Comparison of ENCODE assay signal across 8 cellular contexts in the genomic region with DNA sequence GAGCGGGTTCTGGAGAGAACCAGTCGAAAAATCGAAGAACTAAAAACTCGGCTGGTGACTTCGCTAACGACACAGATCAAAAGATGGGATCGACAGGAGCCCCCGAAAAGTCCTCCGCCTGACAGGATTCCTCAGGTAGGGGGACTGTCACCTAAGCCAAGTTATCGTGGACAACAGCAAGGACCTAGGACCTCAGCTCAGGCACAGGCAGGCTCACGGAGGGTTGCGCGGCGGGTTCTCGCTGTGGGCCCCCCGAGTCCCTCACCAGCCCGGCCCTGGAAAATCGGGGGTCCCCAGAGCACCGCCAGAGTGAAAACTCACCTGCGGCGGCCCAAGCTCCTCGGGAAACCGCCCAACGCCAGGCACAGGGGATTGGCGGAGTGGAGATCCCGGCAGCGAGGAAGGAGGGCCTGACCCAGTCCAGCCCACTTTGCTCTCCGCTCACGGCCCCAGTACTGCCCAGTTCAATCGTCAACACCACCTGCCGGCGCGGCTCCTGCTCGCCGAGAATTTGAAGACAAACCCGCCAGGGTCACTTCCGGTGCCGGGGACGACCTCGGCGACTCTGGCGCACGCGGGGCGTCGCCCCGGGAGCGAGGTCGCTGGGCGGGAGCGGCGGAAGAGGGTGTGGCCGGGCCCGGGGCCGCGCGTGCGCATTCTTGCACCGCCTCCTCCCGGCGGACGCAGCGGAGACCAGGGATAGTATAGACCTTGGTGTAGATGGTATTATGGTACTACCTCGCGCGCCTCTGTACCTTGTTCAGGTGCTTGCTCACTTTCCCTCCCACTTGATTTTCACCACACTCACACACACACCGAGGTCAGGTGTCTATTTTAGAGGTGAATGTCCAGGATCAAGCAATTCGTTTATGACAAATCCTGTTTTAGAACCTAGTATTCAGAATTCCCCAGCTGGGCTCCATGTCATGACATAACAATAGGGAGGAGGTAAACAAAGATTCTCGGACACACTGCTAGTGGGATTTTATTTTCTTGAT. TPM values are rescaled to one million over a fixed set of nuclear protein-coding genes. Genes with fewer than 3 reads are reported as not detected.
DNase-seq lines count a peak whose midpoint lies in the region; ATAC-seq and TF ChIP-seq lines count a peak whose summit lies in the region.

A gene (minus strand): TSS at position 567 of the 998 bp plus-strand sequence. CDS start 10,167 bp downstream, outside the sequence.

- H3K4me3 ChIP-seq in IMR-90 (ENCODE audit: insufficient read depth, low read depth, low read length): peak within 1 kb of the TSS; percentile 90
- peak within 1 kb of the TSS; percentile 84 for H3K4me3 ChIP-seq in OCI-LY7 (ENCODE audit: low read depth, low read length, poor library complexity, severe bottlenecking)
- peak within 1 kb of the TSS; percentile 77 for H3K4me3 ChIP-seq in mucosa of descending colon

- ATAC-seq in GM21529 (IDR thresholded peaks at IDR 0.05; ENCODE audit: unreplicated experiment): peak; percentile 90
- peak; percentile 97 for ATAC-seq in IMR-90 (ENCODE audit: low read depth)
- ATAC-seq in mucosa of descending colon: peak; percentile 99

- H2BK120ac ChIP-seq in IMR-90 (ENCODE audit: low read depth, low read length): peak within 1 kb of the TSS; percentile 61; the same call in 1 of the 2 replicates

- H3K4me1 ChIP-seq in IMR-90 (ENCODE audit: control insufficient read depth, insufficient read depth, low read length) (no peaks in the 10 kb centered on the region), OCI-LY7 (ENCODE audit: insufficient read depth, low read length, poor library complexity, severe bottlenecking) (peaks cover 58% of the 10 kb centered on the region), mucosa of descending colon (ENCODE audit: low read depth) (no peaks in the 10 kb centered on the region)

- 0 out of 2 replicates have a peak, but pooled peaks cover 3% of the 10 kb centered on the region for H3K9me1 ChIP-seq in IMR-90 (ENCODE audit: insufficient read depth, low read length)

- peak within 1 kb of the TSS; percentile 56 for H4K91ac ChIP-seq in IMR-90 (ENCODE audit: insufficient read depth, low read depth, low read length)

- BruUV-seq in IMR-90 (replicated peaks; lab: Mats Ljungman, UMichigan) (TSS peak; percentile 60), OCI-LY7 (replicated peaks; lab: Mats Ljungman, UMichigan) (no TSS peak)

- H3K36me3 ChIP-seq in IMR-90 (ENCODE audit: control insufficient read depth, insufficient read depth, low read length) (no peaks in the 10 kb centered on the region), OCI-LY7 (ENCODE audit: insufficient read depth, low read length) (peaks cover 10% of the 10 kb centered on the region), mucosa of descending colon (ENCODE audit: low read depth) (no peaks in the 10 kb centered on the region)

- H3K79me2 ChIP-seq in OCI-LY7 (ENCODE audit: insufficient read depth, low read depth, low read length): peaks cover 49% of the 10 kb centered on the region

- H2AFZ ChIP-seq in IMR-90 (replicated peaks; ENCODE audit: low read length, poor library complexity) (peak within 1 kb of the TSS; percentile 97), OCI-LY7 (ENCODE audit: low read length) (peak within 1 kb of the TSS; percentile 87)

- TF ChIP-seq POLR2A in IMR-90 (IDR thresholded peaks at IDR 0.05; ENCODE audit: low read depth, low read length): peak; percentile 58; the same call in 1 of the 2 replicates

- H2BK5ac ChIP-seq in IMR-90 (ENCODE audit: low read depth, low read length, poor library complexity, severe bottlenecking): peak within 1 kb of the TSS; percentile 67

- POLR2A ChIA-PET in IMR-90 (lab: Charles Lee; ENCODE audit: unreplicated experiment) (no interaction called here), OCI-LY7 (lab: Charles Lee) (interaction anchor here (0.6 to 1.2 kb wide), 2 partner anchors 24 to 121 kb away, joined by 3 read pairs; no protein-coding TSS in a partner anchor)

- H2AK5ac ChIP-seq in IMR-90 (ENCODE audit: low read depth, low read length): 0 out of 2 replicates have a peak within 1 kb of the TSS, but pooled peaks have one; percentile 38

- H3K9me2 ChIP-seq in OCI-LY7 (ENCODE audit: insufficient read depth, low read length): no peaks in the 10 kb centered on the region

- H4K20me1 ChIP-seq in IMR-90 (ENCODE audit: insufficient read depth, low read length): no peaks in the 10 kb centered on the region
- no peaks in the 10 kb centered on the region for H4K20me1 ChIP-seq in OCI-LY7 (ENCODE audit: insufficient read depth, low read length)

- H3K27me3 ChIP-seq in IMR-90 (ENCODE audit: control insufficient read depth, insufficient read depth, low read length): no peaks in the 10 kb centered on the region

- H2BK15ac ChIP-seq in IMR-90 (ENCODE audit: low read depth, low read length): no peak within 1 kb of the TSS

- in situ Hi-C loops in IMR-90 (cut with MboI; ENCODE audit: low sequenced_read_pairs): no loop called here

- peak within 1 kb of the TSS; percentile 88 for H3K14ac ChIP-seq in IMR-90 (replicated peaks; ENCODE audit: low read depth, low read length)

- DNase-seq in DMS114 treated with DMSO at 0.1 percent for 48 hours (lab: John Stamatoyannopoulos, UW; ENCODE audit: unreplicated experiment) (peak; percentile 55), IMR-90 (peak; percentile 58), OCI-LY7 (ENCODE audit: low spot score) (peak; percentile 93), activated T-cell treated with anti-CD3 and anti-CD28 coated beads for 4 hours (peak; percentile 79), epithelial cell of prostate (ENCODE audit: low read depth, low spot score) (peak; percentile 37), mucosa of descending colon (peak; percentile 91 to 96 (median 94))
- DNase-seq in stimulated activated CD8-positive, alpha-beta memory T cell treated with anti-CD3 and anti-CD28 coated beads, Interleukin-4, amount 100 ng/mL, for 1 hour (ENCODE audit: low read depth in 2 of 2, low spot score in 1 of 2): peak; percentile 67 to 75

- peak within 1 kb of the TSS; percentile 71 for H3K4ac ChIP-seq in IMR-90 (ENCODE audit: low read depth, low read length)

- TF ChIP-seq CTCF in IMR-90 (conservative IDR thresholded peaks at IDR 0.05; ENCODE audit: low read depth, low read length): no peak
- TF ChIP-seq CTCF in OCI-LY7 (conservative IDR thresholded peaks at IDR 0.05; ENCODE audit: low read length): 0 out of 2 replicates have a peak, but pooled peaks have one; percentile 21
- TF ChIP-seq CTCF in mucosa of descending colon (IDR thresholded peaks at IDR 0.05): no peak

- H4K8ac ChIP-seq in IMR-90 (ENCODE audit: low read depth in 2 of 2, low read length in 2 of 2): peak within 1 kb of the TSS; percentile 72 to 95

- H3K9ac ChIP-seq in IMR-90 (ENCODE audit: low read depth, low read length): peak within 1 kb of the TSS; percentile 50

- H3K9me3 ChIP-seq in IMR-90 (ENCODE audit: control insufficient read depth, insufficient read depth, low read length) (no peaks in the 10 kb centered on the region), OCI-LY7 (ENCODE audit: low read length) (no peaks in the 10 kb centered on the region), mucosa of descending colon (no peaks in the 10 kb centered on the region)

- peak within 1 kb of the TSS; percentile 66 for H3K56ac ChIP-seq in IMR-90 (ENCODE audit: extremely low read depth, insufficient read depth, low read length)

- peak within 1 kb of the TSS; percentile 55 for H3K27ac ChIP-seq in IMR-90 (ENCODE audit: insufficient read depth, low read length)
- H3K27ac ChIP-seq in OCI-LY7 (ENCODE audit: low read depth, low read length, poor library complexity, severe bottlenecking): peak within 1 kb of the TSS; percentile 98
- H3K27ac ChIP-seq in epithelial cell of prostate: peak within 1 kb of the TSS; percentile 86

- CTCF ChIA-PET in IMR-90 (lab: Yijun Ruan, JAX) (no interaction called here), OCI-LY7 (lab: Charles Lee; ENCODE audit: unreplicated experiment) (no interaction called here)

- H3K18ac ChIP-seq in IMR-90 (ENCODE audit: low read depth, low read length): peak within 1 kb of the TSS; percentile 79

- intact Hi-C loops in IMR-90 (cut with micrococcal nuclease): no loop called here
- intact Hi-C loops in OCI-LY7 (cut with micrococcal nuclease; ENCODE audit: unreplicated experiment): loop anchor here (1.0 to 5.0 kb wide), 3 partner anchors 83 to 102 kb away; a partner anchor contains a TSS
- intact Hi-C loops in mucosa of descending colon (cut with DNase I, micrococcal nuclease): no loop called here

- dilution Hi-C loops in IMR-90 (cut with HindIII; ENCODE audit: low sequenced_read_pairs, unreplicated experiment): no loop called here

- no peak for TF ChIP-seq RAD21 in IMR-90 (IDR thresholded peaks at IDR 0.05; ENCODE audit: low read length)

- WGBS in IMR-90 (ENCODE audit: extremely low coverage in 2 of 2, insufficient read length in 1 of 2), 2 experiments: 1% methylated on average over 38 of the region's 69 CpGs; no CpG with 5 or more reads in 1 of the 2 experiments

- peaks cover 11 to 24% of the 10 kb centered on the region in 2 experiments; a peak in 3 of 4 replicates for H3K79me1 ChIP-seq in IMR-90 (ENCODE audit: low read depth in 1 of 2, low read length in 2 of 2)

- H3K23ac ChIP-seq in IMR-90 (ENCODE audit: low read depth, low read length): peak within 1 kb of the TSS; percentile 88

- no peak within 1 kb of the TSS for H2BK20ac ChIP-seq in IMR-90 (ENCODE audit: low read depth, low read length)

- H3K4me2 ChIP-seq in IMR-90 (ENCODE audit: low read depth, low read length): peak within 1 kb of the TSS; percentile 100
- H3K4me2 ChIP-seq in OCI-LY7 (ENCODE audit: low read length): peak within 1 kb of the TSS; percentile 82

- peak within 1 kb of the TSS; percentile 97 for H4K5ac ChIP-seq in IMR-90 (ENCODE audit: low read depth, low read length)

- peak within 1 kb of the TSS; percentile 96 for H2AK9ac ChIP-seq in IMR-90 (replicated peaks; ENCODE audit: low read depth, low read length, poor library complexity)

TF ChIP-seq in IMR-90, 13 proteins besides CTCF, POLR2A, EP300 and RAD21 (continues in another document):
- TF ChIP-seq NFE2L2 (IDR thresholded peaks at IDR 0.05; ENCODE audit: low read depth, low read length) (no peak), MAFK (IDR thresholded peaks at IDR 0.05; ENCODE audit: low read depth, low read length) (no peak), RFX5 (IDR thresholded peaks at IDR 0.05; ENCODE audit: low read depth, low read length) (no peak), BHLHE40 (IDR thresholded peaks at IDR 0.05; ENCODE audit: low read depth, low read length) (no peak), MXI1 (IDR thresholded peaks at IDR 0.05; ENCODE audit: borderline replicate concordance, low read depth, low read length) (peak; percentile 68; the same call in 1 of the 2 replicates), RCOR1 (IDR thresholded peaks at IDR 0.05; ENCODE audit: insufficient replicate concordance, low read length) (no peak)

RNA-seq across cellular contexts. Expression of the gene that starts here (rescaled TPM):
- total RNA-seq in IMR-90 (2012; rRNA removed) (24.6 and 33.3 TPM in 2 replicates), OCI-LY7 (2022) (32.8 and 36.5 TPM in 2 replicates), mucosa of descending colon (10 to 100 TPM in 2 of 3 donors, 1 to 10 TPM in 1; 9.2 to 16.8 (median 13.2) TPM)
- 13.1 and 15.3 TPM in 2 replicates for polyA plus RNA-seq in IMR-90 (2012; rRNA removed)
- 5.4 and 6.2 TPM in 2 replicates for polyA plus RNA-seq in IMR-90 (2012; cell fraction: cytosol; rRNA removed)
- 4.6 and 17.7 TPM in 2 replicates for polyA plus RNA-seq in IMR-90 (2012; cell fraction: nucleus; rRNA removed; ENCODE audit: low replicate concordance)
- 35.1 and 40.9 TPM in 2 replicates for total RNA-seq in OCI-LY7 (2014; rRNA removed; shearing (Covaris generic))

Comparison
In these comparisons a context has a peak if more than half of its experiments do, and no peak if none do; other contexts are left out.
1. Peak in every context shown above with its lines: DNase-seq, ATAC-seq, H3K4me3 ChIP-seq and H3K27ac ChIP-seq.
2. DNase-seq: peak in every context shown above with its lines; median percentile 94 in mucosa of descending colon; 93 in OCI-LY7; 79 in activated T-cell treated with anti-CD3 and anti-CD28 coated beads for 4 hours; 71 in stimulated activated CD8-positive, alpha-beta memory T cell treated with anti-CD3 and anti-CD28 coated beads, Interleukin-4, amount 100 ng/mL, for 1 hour; 58 in IMR-90; 55 in DMS114 treated with DMSO at 0.1 percent for 48 hours; 37 in epithelial cell of prostate.